ENCODE assay signal across 8 cellular contexts in genomic region chr17:65039349-65039988, GRCh38. TPM values are rescaled to one million over a fixed set of nuclear protein-coding genes. Genes with fewer than 3 reads are reported as not detected.
DNase-seq lines count a peak whose midpoint lies in the region; ATAC-seq and TF ChIP-seq lines count a peak whose summit lies in the region.

No MANE protein-coding gene starts in this region.

- WGBS in lower leg skin, 2 donors = 47 to 59% methylated on average over 6 of the region's 6 CpGs

- H3K9me3 ChIP-seq in HEK293 (ENCODE audit: control insufficient read depth, insufficient read depth, low read depth, low read length) = no peaks in the 10 kb centered on the region

- H3K36me3 ChIP-seq in HEK293 (ENCODE audit: control insufficient read depth in 2 of 2, insufficient read depth in 1 of 2, low read length in 2 of 2) = peaks cover 12 to 19% of the 10 kb centered on the region in 2 experiments; a peak in 2 of 3 replicates

- H3K27ac ChIP-seq in HEK293 (ENCODE audit: extremely low read depth, low read depth, low read length) (no peak overlapping the region), RWPE1 (no peak overlapping the region)

- no peak overlapping the region for H3K4me3 ChIP-seq in HEK293 (ENCODE audit: low read depth, low read length)
- H3K4me3 ChIP-seq in lower leg skin (ENCODE audit: low read depth, poor library complexity, severe bottlenecking) = no peak overlapping the region

- H3K4me3 Mint-ChIP-seq in dendritic cell treated with granulocyte-macrophage colony-stimulating factor and Interleukin-4, amounts not matched to agents 40 ng/mL and 50 ng/mL, for 4 days = no peak overlapping the region

- H3K4me1 ChIP-seq in HEK293 (ENCODE audit: control insufficient read depth, insufficient read depth, low read length) = peaks cover 2% of the 10 kb centered on the region; the same call in 1 of the 2 replicates

- peaks cover 80% of the 10 kb centered on the region for H3K4me1 Mint-ChIP-seq in dendritic cell treated with granulocyte-macrophage colony-stimulating factor and Interleukin-4, amounts not matched to agents 40 ng/mL and 50 ng/mL, for 4 days (ENCODE audit: low read depth)

- TF ChIP-seq CTCF in HEK293 (tag by site-specific recombination; IDR thresholded peaks at IDR 0.05) (no peak), RWPE1 (conservative IDR thresholded peaks at IDR 0.05; ENCODE audit: low read depth) (no peak), lower leg skin (IDR thresholded peaks at IDR 0.05) (no peak)

- peak overlapping the region; percentile 35 for H3K27ac Mint-ChIP-seq in dendritic cell treated with granulocyte-macrophage colony-stimulating factor and Interleukin-4, amounts not matched to agents 40 ng/mL and 50 ng/mL, for 4 days

- POLR2A ChIA-PET in HEK293 (lab: Yijun Ruan, JAX) = no interaction called here
- POLR2A ChIA-PET in RWPE1 (lab: Yijun Ruan, JAX; ENCODE audit: low non-redundant PET) = interaction anchor here (0.7 kb wide), 2 partner anchors 11 to 36 kb away, joined by 3 read pairs; no protein-coding TSS in a partner anchor

- H3K27me3 Mint-ChIP-seq in dendritic cell treated with granulocyte-macrophage colony-stimulating factor and Interleukin-4, amounts not matched to agents 40 ng/mL and 50 ng/mL, for 4 days = no peaks in the 10 kb centered on the region

- intact Hi-C loops in dendritic cell treated with granulocyte-macrophage colony-stimulating factor and Interleukin-4, amounts not matched to agents 40 ng/mL and 50 ng/mL, for 4 days (cut with micrococcal nuclease) = no loop called here
- intact Hi-C loops in lower leg skin (cut with DNase I; ENCODE audit: low total_unique reads) = no loop called here

- H3K36me3 Mint-ChIP-seq in dendritic cell treated with granulocyte-macrophage colony-stimulating factor and Interleukin-4, amounts not matched to agents 40 ng/mL and 50 ng/mL, for 4 days (ENCODE audit: low read depth) = peaks cover 52% of the 10 kb centered on the region

- H3K9me3 Mint-ChIP-seq in dendritic cell treated with granulocyte-macrophage colony-stimulating factor and Interleukin-4, amounts not matched to agents 40 ng/mL and 50 ng/mL, for 4 days = no peaks in the 10 kb centered on the region

- CTCF ChIA-PET in HEK293 (lab: Yijun Ruan, JAX) = no interaction called here
- CTCF ChIA-PET in RWPE1 (lab: Yijun Ruan, JAX) = interaction anchor here (1.0 to 1.3 kb wide), 2 partner anchors 62 to 120 kb away, joined by 3 read pairs; partner anchors contain the start of gene LRRC37A3

- TF ChIP-seq POLR2A in GM18505 (IDR thresholded peaks at IDR 0.05; ENCODE audit: borderline replicate concordance, extremely low read depth, insufficient read depth, insufficient read length) (peak; percentile 12), lower leg skin (IDR thresholded peaks at IDR 0.05) (no peak)

- peak; percentile 90 for DNase-seq in RWPE1 (ENCODE audit: low spot score)
- no peak for DNase-seq in hippocampal formation (lab: John Stamatoyannopoulos, UW)
- DNase-seq in lower leg skin (ENCODE audit: low spot score in 2 of 2) = no peak
- no peak for DNase-seq in ecto neural progenitor cell (ENCODE audit: low spot score)
- DNase-seq in NCI-H2107 (lab: John Stamatoyannopoulos, UW) = no peak

- ATAC-seq in GM18505 (IDR thresholded peaks at IDR 0.05; ENCODE audit: unreplicated experiment) = peak; percentile 62

TF ChIP-seq in HEK293, 187 proteins besides CTCF, POLR2A, EP300 and RAD21:
- no peak for TF ChIP-seq ZFP41 (tag by site-specific recombination; IDR thresholded peaks at IDR 0.05; ENCODE audit: borderline replicate concordance)
- no peak for TF ChIP-seq ZNF248 (tag by site-specific recombination; IDR thresholded peaks at IDR 0.05)
- no peak for TF ChIP-seq ZNF645 (tag by site-specific recombination; IDR thresholded peaks at IDR 0.05)
- TF ChIP-seq KLF9 (tag by site-specific recombination; IDR thresholded peaks at IDR 0.05; ENCODE audit: low read depth) = no peak
- no peak for TF ChIP-seq MYNN (tag by site-specific recombination; IDR thresholded peaks at IDR 0.05; ENCODE audit: borderline replicate concordance)
- TF ChIP-seq ZBTB17 (tag by site-specific recombination; IDR thresholded peaks at IDR 0.05) = 0 out of 2 replicates have a peak, but pooled peaks have one; percentile 11

RNA-seq across cellular contexts. Expression of gene GNA13, which starts 17.1 kb away (rescaled TPM):
- total RNA-seq in lower leg skin = 10 to 100 TPM; 36.5 to 52.1 (median 45.2) TPM
